In genomic region chr20:11120451-11120850, GRCh38 we compare ENCODE assay signal across 25 cellular contexts.
"Had no signal": no experiment of that assay in that cellular context is flagged by ENCODE, and none has a peak within 500 bp of the region (broad histone marks: within the 10 kb centered on the region; RNA-seq: fewer than 3 reads in every experiment).

No MANE protein-coding gene starts in this region.

- H2AFZ ChIP-seq: hepatocyte had no signal

- H3K4me1 Mint-ChIP-seq: memory B cell; neural crest cell; stimulated activated naive B cell treated with anti-CD40 and anti-IgM and Interleukin-4, amounts not matched to agents 10 μg/mL and 1 μg/mL and 100 μg/mL, for 72 hours had no signal

- H3K36me3 Mint-ChIP-seq: natural killer cell treated with Interleukin-12 subunit alpha and Interleukin-12 subunit beta and Interleukin-15 and Interleukin-18, amount 100 ng/mL, for 72 hours; stimulated activated naive B cell treated with anti-CD40 and anti-IgM and Interleukin-4, amounts not matched to agents 10 μg/mL and 1 μg/mL and 100 μg/mL, for 72 hours had no signal

- H3K4me3 ChIP-seq: esophagus squamous epithelium, gastrocnemius medialis, heart left ventricle, hepatocyte, lower lobe of right lung, pancreas, right lobe of liver, thoracic aorta, tibial nerve, upper lobe of left lung had no signal

- H3K79me2 ChIP-seq: hepatocyte had no signal

- H3K4me1 ChIP-seq: gastrocnemius medialis, heart left ventricle, lower lobe of right lung, pancreas, right lobe of liver, tibial nerve, upper lobe of left lung had no signal

- DNase-seq: cortex of kidney; effector memory CD8-positive, alpha-beta T cell; erythroblast; esophagus squamous epithelium; gastrocnemius medialis; heart left ventricle; kidney glomerular epithelial cell; left ventricle myocardium superior; lower lobe of right lung; pancreas; right lobe of liver; small intestine; stimulated activated CD4-positive, alpha-beta T cell treated with anti-CD3 and anti-CD28 coated beads, Interleukin-15, amount 100 ng/mL, for 24 hours; stimulated activated CD4-positive, alpha-beta T cell treated with anti-CD3 and anti-CD28 coated beads, Interleukin-2, amount 100 ng/mL, for 48 hours; stimulated activated naive B cell treated with anti-CD40 and anti-IgM and Interleukin-4, amounts not matched to agents 10 μg/mL and 1 μg/mL and 100 μg/mL, for 72 hours; upper lobe of left lung had no signal

- H3K9me3 ChIP-seq: esophagus squamous epithelium, gastrocnemius medialis, heart left ventricle, lower lobe of right lung, neutrophil, pancreas, right lobe of liver, thoracic aorta, tibial nerve, upper lobe of left lung had no signal

- H3K4me2 ChIP-seq: hepatocyte had no signal

- H3K36me3 ChIP-seq: esophagus squamous epithelium, gastrocnemius medialis, heart left ventricle, lower lobe of right lung, neutrophil, pancreas, right lobe of liver, thoracic aorta, tibial nerve, upper lobe of left lung had no signal

- H3K27me3 ChIP-seq: esophagus squamous epithelium, gastrocnemius medialis, heart left ventricle, hepatocyte, neutrophil, pancreas, right lobe of liver, tibial nerve, upper lobe of left lung had no signal

- H3K27ac Mint-ChIP-seq: effector memory CD8-positive, alpha-beta T cell; memory B cell; natural killer cell treated with Interleukin-12 subunit alpha and Interleukin-12 subunit beta and Interleukin-15 and Interleukin-18, amount 100 ng/mL, for 72 hours; progenitor cell of endocrine pancreas; stimulated activated naive B cell treated with anti-CD40 and anti-IgM and Interleukin-4, amounts not matched to agents 10 μg/mL and 1 μg/mL and 100 μg/mL, for 72 hours; stimulated activated naive CD8-positive, alpha-beta T cell treated with anti-CD3 and anti-CD28 coated beads, Interleukin-15, Interleukin-2, amounts not matched to agents 100 ng/mL and 50 ng/mL, for 24 hours had no signal

- H3K27ac ChIP-seq: esophagus squamous epithelium, gastrocnemius medialis, heart left ventricle, hepatocyte, lower lobe of right lung, neutrophil, pancreas, right lobe of liver, thoracic aorta, tibial nerve, upper lobe of left lung had no signal

- H3K27me3 Mint-ChIP-seq: effector memory CD8-positive, alpha-beta T cell; memory B cell; natural killer cell treated with Interleukin-12 subunit alpha and Interleukin-12 subunit beta and Interleukin-15 and Interleukin-18, amount 100 ng/mL, for 72 hours; stimulated activated naive B cell treated with anti-CD40 and anti-IgM and Interleukin-4, amounts not matched to agents 10 μg/mL and 1 μg/mL and 100 μg/mL, for 72 hours had no signal

- H3K4me3 Mint-ChIP-seq: effector memory CD8-positive, alpha-beta T cell; memory B cell; natural killer cell treated with Interleukin-12 subunit alpha and Interleukin-12 subunit beta and Interleukin-15 and Interleukin-18, amount 100 ng/mL, for 72 hours; neural crest cell; stimulated activated naive B cell treated with anti-CD40 and anti-IgM and Interleukin-4, amounts not matched to agents 10 μg/mL and 1 μg/mL and 100 μg/mL, for 72 hours; stimulated activated naive CD8-positive, alpha-beta T cell treated with anti-CD3 and anti-CD28 coated beads, Interleukin-15, Interleukin-2, amounts not matched to agents 100 ng/mL and 50 ng/mL, for 24 hours had no signal

- ATAC-seq: effector memory CD8-positive, alpha-beta T cell; gastrocnemius medialis; heart left ventricle; left ventricle myocardium superior; lower lobe of right lung; natural killer cell treated with Interleukin-12 subunit alpha and Interleukin-12 subunit beta and Interleukin-15 and Interleukin-18, amount 100 ng/mL, for 72 hours; pancreas; right lobe of liver; stimulated activated naive B cell treated with anti-CD40 and anti-IgM and Interleukin-4, amounts not matched to agents 10 μg/mL and 1 μg/mL and 100 μg/mL, for 72 hours had no signal
